1 cellular context compared by ENCODE assay signal in genomic region chr1:183470147-183470960, GRCh38.
TF ChIP-seq lines count a peak whose summit lies in the region.

No MANE protein-coding gene starts in this region.

TF ChIP-seq in H1, 55 proteins besides CTCF, POLR2A, EP300 and RAD21:
- peak; percentile 23 for TF ChIP-seq TAF7 (optimal IDR thresholded peaks at IDR 0.05; ENCODE audit: borderline replicate concordance, low read depth, low read length)
- peak; percentile 34; the same call in 1 of the 2 replicates for TF ChIP-seq MAX (IDR thresholded peaks at IDR 0.05)
- no peak for TF ChIP-seq SRF (IDR thresholded peaks at IDR 0.05; ENCODE audit: low read depth, low read length)
- TF ChIP-seq EGR1 (IDR thresholded peaks at IDR 0.05; ENCODE audit: borderline replicate concordance, low read depth, low read length) = peak; percentile 55; the same call in 1 of the 2 replicates
- TF ChIP-seq PHF8 (conservative IDR thresholded peaks at IDR 0.05; ENCODE audit: low read depth, low read length) = no peak
- TF ChIP-seq BRCA1 (IDR thresholded peaks at IDR 0.05; ENCODE audit: low read depth, low read length) = no peak
- no peak for TF ChIP-seq RXRA (IDR thresholded peaks at IDR 0.05; ENCODE audit: insufficient read depth, low read depth, low read length)
- TF ChIP-seq CREB1 (IDR thresholded peaks at IDR 0.05) = peak; percentile 17; the same call in 1 of the 2 replicates
- TF ChIP-seq JUND (IDR thresholded peaks at IDR 0.05; ENCODE audit: low read length) = no peak
- no peak for TF ChIP-seq SIX5 (IDR thresholded peaks at IDR 0.05; ENCODE audit: low read depth, low read length)
- no peak for TF ChIP-seq SIRT6 (IDR thresholded peaks at IDR 0.05; ENCODE audit: low read length)
- no peak for TF ChIP-seq SIN3A (conservative IDR thresholded peaks at IDR 0.05 in 1 of 2, IDR thresholded peaks at IDR 0.05 in 1 of 2; ENCODE audit: low read depth in 1 of 2, low read length in 2 of 2)
- no peak for TF ChIP-seq ZNF274 (IDR thresholded peaks at IDR 0.05; ENCODE audit: borderline replicate concordance, extremely low read depth, low read length)
- TF ChIP-seq TAF1 (IDR thresholded peaks at IDR 0.05; ENCODE audit: low read depth, low read length) = peak; percentile 28; the same call in 1 of the 2 replicates
- TF ChIP-seq ATF3 (IDR thresholded peaks at IDR 0.05; ENCODE audit: insufficient read depth, low read depth, low read length) = no peak
